ENCODE assay signal across 9 cellular contexts in the genomic region with DNA sequence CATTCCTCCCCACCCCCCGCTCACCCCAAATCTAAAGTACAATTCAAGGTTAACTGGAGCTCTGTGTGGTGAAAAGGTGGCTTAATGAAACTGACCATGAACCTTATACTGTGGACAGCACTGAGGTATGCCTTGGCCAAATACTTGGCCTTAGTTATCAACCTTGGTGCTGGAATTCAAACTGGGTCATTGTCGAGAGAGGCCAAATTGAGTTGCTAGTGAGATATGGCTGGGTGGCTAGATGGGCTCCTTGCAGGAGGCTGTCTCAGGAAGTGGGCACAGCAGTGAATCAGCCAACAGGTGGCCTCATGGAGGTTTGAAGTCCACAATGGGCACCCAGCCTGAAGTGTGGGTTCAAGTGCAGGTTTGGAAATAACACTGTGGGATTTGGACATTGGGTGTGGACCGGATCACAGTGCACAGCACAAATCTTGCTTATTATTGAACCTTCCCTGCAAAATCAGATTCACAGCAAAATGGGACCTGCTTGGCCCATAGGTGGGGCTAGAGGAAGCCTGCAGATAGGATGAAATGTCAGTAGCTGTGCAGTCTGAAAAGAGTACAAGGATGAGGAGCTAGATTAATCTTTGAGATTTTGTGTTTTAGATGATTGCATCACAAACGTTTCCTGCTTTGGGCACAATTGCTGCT. TPM values are rescaled to one million over a fixed set of nuclear protein-coding genes. Genes with fewer than 3 reads are reported as not detected.
A peak's percentile ranks its signal among the peaks of the same experiment; 100 is the strongest.
DNase-seq lines count a peak whose midpoint lies in the region; ATAC-seq, FAIRE-seq and TF ChIP-seq lines count a peak whose summit lies in the region.
"Had no signal": no experiment of that assay in that cellular context is flagged by ENCODE, and none has a peak within 500 bp of the region (broad histone marks: within the 10 kb centered on the region; RNA-seq: fewer than 3 reads in every experiment).

No MANE protein-coding gene starts in this region.

- POLR2A ChIA-PET in HepG2 (lab: Yijun Ruan, JAX) = no interaction called here

- no peak overlapping the region for H3K9ac ChIP-seq in DND-41 (ENCODE audit: low read depth, low read length)
- no peak overlapping the region for H3K9ac ChIP-seq in HepG2 (ENCODE audit: insufficient read depth, low read depth, low read length)

- no peak for TF ChIP-seq RAD21 in HepG2 (CRISPR knock-in tag; IDR thresholded peaks at IDR 0.05)

- FAIRE-seq in HepG2 (lab: Jason Lieb, UNC) = peak; percentile 15
- FAIRE-seq: TTC549 had no signal

- H3K27ac ChIP-seq in DND-41 (ENCODE audit: low read length) (no peak overlapping the region), WERI-Rb-1 (no peak overlapping the region), HepG2 (ENCODE audit: extremely low read length, insufficient read depth, low read length) (no peak overlapping the region)

- peak; percentile 72 for ATAC-seq in DND-41 (ENCODE audit: insufficient read depth, low read depth)
- peak; percentile 61 for ATAC-seq in HG03432 (IDR thresholded peaks at IDR 0.05; ENCODE audit: unreplicated experiment)
- ATAC-seq in HepG2 = peak; percentile 91

- no peak for TF ChIP-seq EP300 in HepG2 (IDR thresholded peaks at IDR 0.05; ENCODE audit: low read depth in 2 of 2, low read length in 2 of 2)
- TF ChIP-seq EP300 in HepG2 (CRISPR knock-in tag; IDR thresholded peaks at IDR 0.05; ENCODE audit: borderline replicate concordance) = no peak

- H2AFZ ChIP-seq in DND-41 (ENCODE audit: low read depth, low read length) = no peak overlapping the region
- H2AFZ ChIP-seq in HepG2 (ENCODE audit: low read length) = no peak overlapping the region

- H3K27me3 ChIP-seq in DND-41 (ENCODE audit: insufficient read depth, low read length, poor library complexity) (no peaks in the 10 kb centered on the region), WERI-Rb-1 (ENCODE audit: insufficient read depth, low read depth, severe bottlenecking) (no peaks in the 10 kb centered on the region), HepG2 (ENCODE audit: control insufficient read depth in 1 of 2, insufficient read depth in 2 of 2, low read length in 2 of 2) (no peaks in the 10 kb centered on the region)

- H3K4me2 ChIP-seq in DND-41 (ENCODE audit: insufficient read depth, low read length) (no peak overlapping the region), HepG2 (ENCODE audit: low read depth, low read length) (no peak overlapping the region)

- intact Hi-C loops in HepG2 (cut with micrococcal nuclease; ENCODE audit: unreplicated experiment) = loop anchor here (2.0 kb wide), 2 partner anchors 15 to 19 kb away; no protein-coding TSS in a partner anchor

- peak; percentile 64 for TF ChIP-seq CTCF in DND-41 (IDR thresholded peaks at IDR 0.05; ENCODE audit: borderline replicate concordance, extremely low read depth, low read length, poor library complexity, severe bottlenecking)
- TF ChIP-seq CTCF in WERI-Rb-1 (IDR thresholded peaks at IDR 0.05; ENCODE audit: low read depth, low read length) = peak; percentile 62
- TF ChIP-seq CTCF in HepG2 (CRISPR knock-in tag; IDR thresholded peaks at IDR 0.05) = peak; percentile 50; the same call in 1 of the 2 replicates

- in situ Hi-C loops in HepG2 (cut with HindIII; ENCODE audit: extremely low pct_ligation_motif_present, low pct_unique_long_range_greater_than_20kb) = no loop called here

- H4K20me1 ChIP-seq in DND-41 (ENCODE audit: insufficient read depth, low read length) = peaks cover 63% of the 10 kb centered on the region
- H4K20me1 ChIP-seq in HepG2 (ENCODE audit: insufficient read depth, low read length) = peaks cover 13% of the 10 kb centered on the region; the same call in 1 of the 2 replicates

- H3K79me2 ChIP-seq in DND-41 (ENCODE audit: insufficient read depth, low read length) (peaks cover 98% of the 10 kb centered on the region), HepG2 (ENCODE audit: insufficient read depth, low read length) (peaks cover 90% of the 10 kb centered on the region)

- no peak overlapping the region for H3K4me3 ChIP-seq in DND-41 (ENCODE audit: low read depth in 1 of 2, low read length in 2 of 2)
- H3K4me3 ChIP-seq in WERI-Rb-1 (ENCODE audit: low read depth, low read length) = no peak overlapping the region
- H3K4me3 ChIP-seq in HepG2 (replicated peaks in 1 of 3; ENCODE audit: insufficient read depth in 1 of 3, low read depth in 2 of 3, low read length in 3 of 3) = no peak overlapping the region

- CTCF ChIA-PET in HepG2 (lab: Yijun Ruan, JAX; ENCODE audit: low intra/inter-chr PET ratio, low total read pairs) = no interaction called here

- H3K9me3 ChIP-seq in DND-41 (ENCODE audit: insufficient read depth, low read length, severe bottlenecking) = no peaks in the 10 kb centered on the region
- no peaks in the 10 kb centered on the region for H3K9me3 ChIP-seq in WERI-Rb-1 (ENCODE audit: severe bottlenecking)
- no peaks in the 10 kb centered on the region for H3K9me3 ChIP-seq in HepG2 (ENCODE audit: low read length)

- peak; percentile 21 for DNase-seq in DND-41
- DNase-seq in WERI-Rb-1 = peak; percentile 27
- peak; percentile 30 for DNase-seq in HepG2 (ENCODE audit: low spot score)
- DNase-seq in hepatic stellate cell (ENCODE audit: low spot score) = no peak
- DNase-seq in T-helper 9 cell = no peak
- no peak for DNase-seq in GM03348 (ENCODE audit: low spot score)
- no peak for DNase-seq in inferior parietal cortex (ENCODE audit: extremely low spot score)

- WGBS in HepG2 (ENCODE audit: low lambda C conversion rate) = 90% methylated on average over 4 of the region's 4 CpGs

- BruUV-seq in HepG2 (replicated peaks; lab: Mats Ljungman, UMichigan) = no TSS peak

- no peak for TF ChIP-seq POLR2A in HepG2 (IDR thresholded peaks at IDR 0.05; ENCODE audit: insufficient read depth in 1 of 2, low read depth in 2 of 2, low read length in 2 of 2)

- no peaks in the 10 kb centered on the region for H3K4me1 ChIP-seq in DND-41 (ENCODE audit: insufficient read depth, low read length)
- H3K4me1 ChIP-seq in HepG2 (ENCODE audit: insufficient read depth, low read length) = peaks cover 17% of the 10 kb centered on the region

- H3K36me3 ChIP-seq in DND-41 (ENCODE audit: insufficient read depth, low read length) (no peaks in the 10 kb centered on the region), WERI-Rb-1 (no peaks in the 10 kb centered on the region), HepG2 (replicated peaks in 1 of 2; ENCODE audit: control insufficient read depth in 1 of 2, insufficient read depth in 2 of 2, low read length in 2 of 2) (no peaks in the 10 kb centered on the region)

TF ChIP-seq in HepG2, 621 proteins besides CTCF, POLR2A, EP300 and RAD21 (continues in another document):
- no peak for TF ChIP-seq BRD4 (CRISPR knock-in tag; IDR thresholded peaks at IDR 0.05)
- TF ChIP-seq IRX3 (CRISPR knock-in tag; IDR thresholded peaks at IDR 0.05; ENCODE audit: borderline replicate concordance, low read depth) = no peak
- no peak for TF ChIP-seq ZNF800 (CRISPR knock-in tag; IDR thresholded peaks at IDR 0.05)
- peak; percentile 42 for TF ChIP-seq HNF4A (CRISPR knock-in tag; IDR thresholded peaks at IDR 0.05)
- TF ChIP-seq, protein P1, sequence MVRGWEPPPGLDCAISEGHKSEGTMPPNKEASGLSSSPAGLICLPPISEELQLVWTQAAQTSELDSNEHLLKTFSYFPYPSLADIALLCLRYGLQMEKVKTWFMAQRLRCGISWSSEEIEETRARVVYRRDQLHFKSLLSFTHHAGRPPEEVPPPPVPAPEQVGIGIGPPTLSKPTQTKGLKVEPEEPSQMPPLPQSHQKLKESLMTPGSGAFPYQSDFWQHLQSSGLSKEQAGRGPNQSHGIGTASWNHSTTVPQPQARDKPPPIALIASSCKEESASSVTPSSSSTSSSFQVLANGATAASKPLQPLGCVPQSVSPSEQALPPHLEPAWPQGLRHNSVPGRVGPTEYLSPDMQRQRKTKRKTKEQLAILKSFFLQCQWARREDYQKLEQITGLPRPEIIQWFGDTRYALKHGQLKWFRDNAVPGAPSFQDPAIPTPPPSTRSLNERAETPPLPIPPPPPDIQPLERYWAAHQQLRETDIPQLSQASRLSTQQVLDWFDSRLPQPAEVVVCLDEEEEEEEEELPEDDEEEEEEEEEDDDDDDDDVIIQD (CRISPR knock-in tag; IDR thresholded peaks at IDR 0.05; ENCODE audit: low read depth) = no peak

RNA-seq across cellular contexts. Expression of gene BTBD3, which starts 5.6 kb away (rescaled TPM):
- total RNA-seq in HepG2 (2016; rRNA removed; fragmentation: Illumina TruSeq; extraction: Trizol) = 32.2 and 48.7 TPM in 2 replicates
- total RNA-seq in HepG2 (2016; cell fraction: cytosol; rRNA removed; fragmentation: Illumina TruSeq; extraction: Trizol; ENCODE audit: low read depth) = 7.9 and 10.0 TPM in 2 replicates
- 31.9 and 48.3 TPM in 2 replicates for total RNA-seq in HepG2 (2016; cell fraction: insoluble cytoplasmic fraction; rRNA removed; fragmentation: Illumina TruSeq; extraction: Trizol)
- 29.9 and 30.3 TPM in 2 replicates for total RNA-seq in HepG2 (2016; cell fraction: membrane; rRNA removed; fragmentation: Illumina TruSeq; extraction: Trizol)
- total RNA-seq in HepG2 (2016; cell fraction: nucleus; rRNA removed; fragmentation: Illumina TruSeq; extraction: Trizol) = 45.4 and 45.9 TPM in 2 replicates
- 35.2 and 41.8 TPM in 2 replicates for polyA plus RNA-seq in HepG2 (2011; rRNA removed)
- 29.3 and 34.4 TPM in 2 replicates for polyA plus RNA-seq in HepG2 (2011; cell fraction: cytosol; rRNA removed)
- polyA plus RNA-seq in HepG2 (2011; cell fraction: nucleus; rRNA removed) = 44.3 and 48.4 TPM in 2 replicates
- polyA plus RNA-seq in HepG2 (2012) = 22.4 and 25.6 TPM in 2 replicates
- polyA plus RNA-seq in HepG2 (2016; cell fraction: cytosol; fragmentation: Illumina TruSeq; extraction: Trizol; ENCODE audit: low read depth) = 1.9 and 2.4 TPM in 2 replicates
- polyA plus RNA-seq in HepG2 (2016; cell fraction: insoluble cytoplasmic fraction; fragmentation: Illumina TruSeq; extraction: Trizol; ENCODE audit: low read depth) = 35.0 and 37.4 TPM in 2 replicates
- polyA plus RNA-seq in HepG2 (2016; cell fraction: membrane; fragmentation: Illumina TruSeq; extraction: Trizol; ENCODE audit: low read depth) = 14.1 and 14.7 TPM in 2 replicates
- 46.5 and 48.4 TPM in 2 replicates for polyA plus RNA-seq in HepG2 (2016; cell fraction: nucleus; fragmentation: Illumina TruSeq; extraction: Trizol; ENCODE audit: insufficient read depth, low read depth)
- polyA minus RNA-seq in HepG2 (2011; rRNA and poly(A)+ RNA removed; ENCODE audit: low replicate concordance) = 122 and 306 TPM in 2 replicates
- 33.3 and 38.3 TPM in 2 replicates for polyA minus RNA-seq in HepG2 (2011; cell fraction: cytosol; rRNA and poly(A)+ RNA removed)
- 160 and 161 TPM in 2 replicates for polyA minus RNA-seq in HepG2 (2011; cell fraction: nucleus; rRNA and poly(A)+ RNA removed)

Comparison
In these comparisons a context has a peak if more than half of its experiments do, and no peak if none do; other contexts are left out.
1. DNase-seq: peak in DND-41 (single experiment), WERI-Rb-1 (single experiment) and HepG2 (single experiment); none in hepatic stellate cell (single experiment), T-helper 9 cell (single experiment), GM03348 (single experiment) and inferior parietal cortex (single experiment).
2. Peak in every context shown above with its lines, with median percentiles within 50 percentile points of each other: ATAC-seq and CTCF ChIP-seq.